8 cellular contexts compared by ENCODE assay signal in the genomic region with DNA sequence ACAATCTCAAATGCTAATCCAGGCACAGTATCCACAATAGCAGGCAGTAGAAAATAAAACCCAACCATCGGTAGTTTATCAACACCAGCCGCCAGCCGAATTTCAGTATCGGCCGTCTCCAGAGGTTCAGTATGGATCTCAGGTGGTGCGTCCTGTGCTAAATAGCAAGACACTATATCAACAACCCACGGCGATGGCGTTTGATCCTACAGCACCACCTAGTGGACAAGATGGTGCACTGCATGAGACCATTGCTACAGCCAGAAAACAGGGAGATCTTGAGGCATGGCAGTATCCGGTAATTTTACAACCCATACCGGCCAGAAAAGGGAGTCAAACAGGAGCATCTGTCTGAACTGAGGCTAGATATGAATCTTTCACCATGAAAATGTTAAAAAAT.
DNase-seq lines count a peak whose midpoint lies in the region; FAIRE-seq and TF ChIP-seq lines count a peak whose summit lies in the region.
"Not testable (repeated sequence)": the region's sequence is repeated elsewhere in the genome, so short reads cannot be mapped to it uniquely, and the experiment has no call there.

No MANE protein-coding gene starts in this region.

- H4K20me1 ChIP-seq in MM.1S (ENCODE audit: insufficient read depth, low read length) = not testable (repeated sequence)

- peak; percentile 67 for FAIRE-seq in GM12892 (lab: Jason Lieb, UNC)
- FAIRE-seq in kidney (lab: Jason Lieb, UNC); small intestine (lab: Jason Lieb, UNC): not testable (repeated sequence)

- not testable (repeated sequence) for H3K27ac Mint-ChIP-seq in activated CD4-positive, alpha-beta T cell treated with anti-CD3 and anti-CD28 coated beads, Interleukin-2, amount 10 ng/mL, durations not matched to agents 7 days and 5 days

- not testable (repeated sequence) for H3K4me2 ChIP-seq in MM.1S (ENCODE audit: low read depth, low read length)

- peak; percentile 42 for DNase-seq in BE2C
- DNase-seq in GM12892 (ENCODE audit: insufficient read length); kidney: not testable (repeated sequence)
- DNase-seq in MM.1S = peak; percentile 49
- DNase-seq in OCI-M1 (lab: John Stamatoyannopoulos, UW) = peak; percentile 69
- peak; percentile 23 for DNase-seq in activated CD4-positive, alpha-beta T cell treated with anti-CD3 and anti-CD28 coated beads, Interleukin-2, amount 10 ng/mL, durations not matched to agents 7 days and 5 days
- peak; percentile 7 for DNase-seq in dermis blood vessel endothelial cell
- DNase-seq in small intestine = peak; percentile 30

- CTCF ChIA-PET in activated CD4-positive, alpha-beta T cell treated with anti-CD3 and anti-CD28 coated beads, Interleukin-2, amount 10 ng/mL, durations not matched to agents 7 days and 5 days (lab: Charles Lee) = not testable (repeated sequence)

- H3K9ac ChIP-seq in MM.1S (ENCODE audit: low read length); kidney (ENCODE audit: low read length in 2 of 2): not testable (repeated sequence)

- H3K27me3 ChIP-seq in BE2C; MM.1S (replicated peaks; ENCODE audit: insufficient read depth, low read length); small intestine (ENCODE audit: control insufficient read depth in 2 of 2, insufficient read depth in 2 of 2, low read length in 2 of 2): not testable (repeated sequence)

- H3K27ac ChIP-seq in MM.1S (ENCODE audit: low read length); kidney (ENCODE audit: low read depth in 2 of 2, low read length in 2 of 2); small intestine (ENCODE audit: low read depth in 1 of 2, low read length in 1 of 2): not testable (repeated sequence)

- not testable (repeated sequence) for H3K36me3 Mint-ChIP-seq in activated CD4-positive, alpha-beta T cell treated with anti-CD3 and anti-CD28 coated beads, Interleukin-2, amount 10 ng/mL, durations not matched to agents 7 days and 5 days (ENCODE audit: low read depth)

- not testable (repeated sequence) for H3K4me1 Mint-ChIP-seq in activated CD4-positive, alpha-beta T cell treated with anti-CD3 and anti-CD28 coated beads, Interleukin-2, amount 10 ng/mL, durations not matched to agents 7 days and 5 days

- peaks cover 24% of the 10 kb centered on the region for H3K9me3 Mint-ChIP-seq in activated CD4-positive, alpha-beta T cell treated with anti-CD3 and anti-CD28 coated beads, Interleukin-2, amount 10 ng/mL, durations not matched to agents 7 days and 5 days

- not testable (repeated sequence) for H3K4me1 ChIP-seq in BE2C; MM.1S (ENCODE audit: low read length); kidney (ENCODE audit: control insufficient read depth in 1 of 2, insufficient read depth in 1 of 2, low read depth in 1 of 2, low read length in 2 of 2); small intestine (ENCODE audit: control insufficient read depth in 2 of 2, insufficient read depth in 1 of 2, low read depth in 1 of 2, low read length in 1 of 2)

- not testable (repeated sequence) for H3K4me3 Mint-ChIP-seq in activated CD4-positive, alpha-beta T cell treated with anti-CD3 and anti-CD28 coated beads, Interleukin-2, amount 10 ng/mL, durations not matched to agents 7 days and 5 days

- H3K9me2 ChIP-seq in MM.1S (replicated peaks; ENCODE audit: insufficient read depth, low read length) = not testable (repeated sequence)

- WGBS in small intestine, 3 donors = 48 to 57% (median 48%) methylated on average over 11 of the region's 11 CpGs

- not testable (repeated sequence) for H2AFZ ChIP-seq in MM.1S (ENCODE audit: low read length)

- not testable (repeated sequence) for TF ChIP-seq POLR2A in GM12892 (IDR thresholded peaks at IDR 0.05; ENCODE audit: low read depth, low read length)

- H3K79me2 ChIP-seq in MM.1S (ENCODE audit: low read length) = not testable (repeated sequence)

- intact Hi-C loops in kidney (cut with DNase I) = not testable (repeated sequence)

- not testable (repeated sequence) for H3K27me3 Mint-ChIP-seq in activated CD4-positive, alpha-beta T cell treated with anti-CD3 and anti-CD28 coated beads, Interleukin-2, amount 10 ng/mL, durations not matched to agents 7 days and 5 days

- not testable (repeated sequence) for H3K4me3 ChIP-seq in BE2C (ENCODE audit: low read depth, low read length); MM.1S (ENCODE audit: low read length); kidney (ENCODE audit: low read length in 2 of 2); small intestine (ENCODE audit: low read depth in 1 of 2, low read length in 2 of 2)

- POLR2A ChIA-PET in activated CD4-positive, alpha-beta T cell treated with anti-CD3 and anti-CD28 coated beads, Interleukin-2, amount 10 ng/mL, durations not matched to agents 7 days and 5 days (lab: Charles Lee) = not testable (repeated sequence)

- H3K36me3 ChIP-seq in BE2C; MM.1S (replicated peaks; ENCODE audit: insufficient read depth, low read length); kidney (ENCODE audit: control insufficient read depth in 1 of 2, insufficient read depth in 2 of 2, low read length in 2 of 2); small intestine (ENCODE audit: control insufficient read depth in 2 of 2, insufficient read depth in 2 of 2, low read length in 2 of 2): not testable (repeated sequence)

- peak; percentile 80 for TF ChIP-seq CTCF in BE2C (IDR thresholded peaks at IDR 0.05; ENCODE audit: low read depth, low read length)
- peak; percentile 61 for TF ChIP-seq CTCF in MM.1S (IDR thresholded peaks at IDR 0.05; ENCODE audit: low read length)
- TF ChIP-seq CTCF in kidney (IDR thresholded peaks at IDR 0.05; ENCODE audit: borderline replicate concordance, extremely low read depth, insufficient read depth) = peak; percentile 47

- not testable (repeated sequence) for H3K9me3 ChIP-seq in BE2C; MM.1S (replicated peaks; ENCODE audit: insufficient read depth, low read length); kidney (ENCODE audit: control insufficient read depth in 1 of 2, low read length in 2 of 2); small intestine (ENCODE audit: control insufficient read depth, low read depth)

- H3F3A ChIP-seq in MM.1S (ENCODE audit: insufficient read depth, low read length) = not testable (repeated sequence)
